ENCODE assay signal across 8 cellular contexts in genomic region chr6:32255212-32256153, GRCh38. TPM values are rescaled to one million over a fixed set of nuclear protein-coding genes. Genes with fewer than 3 reads are reported as not detected.
A peak's percentile ranks its signal among the peaks of the same experiment; 100 is the strongest.
DNase-seq lines count a peak whose midpoint lies in the region; ATAC-seq and TF ChIP-seq lines count a peak whose summit lies in the region.

No MANE protein-coding gene starts in this region.

- H3K4me3 ChIP-seq in CD4-positive, alpha-beta memory T cell (ENCODE audit: low read length in 2 of 2): peak overlapping the region in 1 of 2 donors; percentile 40
- H3K4me3 ChIP-seq in HCT116 (replicated peaks in 1 of 2; ENCODE audit: low read depth in 1 of 2, low read length in 2 of 2) (peak overlapping the region; percentile 33 to 58), thyroid gland (replicated peaks in 1 of 3) (peak overlapping the region in 1 of 3 donors; percentile 27)

- no peak overlapping the region for H3K27ac ChIP-seq in CD4-positive, alpha-beta memory T cell (ENCODE audit: low read depth, low read length)
- H3K27ac ChIP-seq in HCT116 (ENCODE audit: low read depth, low read length): peak overlapping the region; percentile 61
- peak overlapping the region; percentile 49 to 74 (median 56) for H3K27ac ChIP-seq in thyroid gland

- CTCF ChIA-PET in CD4-positive, alpha-beta memory T cell (lab: Charles Lee; ENCODE audit: partially characterized antibody): interaction anchor here (0.6 to 2.7 kb wide), 9 partner anchors 8 to 175 kb away, joined by 3 to 25 read pairs (median 4); partner anchors contain the start of gene ATF6B
- CTCF ChIA-PET in HCT116 (lab: Charles Lee): interaction anchor here (0.7 to 3.6 kb wide), 6 partner anchors 10 to 729 kb away, joined by 3 to 15 read pairs (median 6); no protein-coding TSS in a partner anchor

- POLR2A ChIA-PET in CD4-positive, alpha-beta memory T cell (lab: Charles Lee; ENCODE audit: partially characterized antibody): interaction anchor here (0.8 to 1.0 kb wide), 2 partner anchors 60 to 126 kb away, joined by 3 read pairs; partner anchors contain the start of gene FKBPL
- POLR2A ChIA-PET in HCT116 (lab: Charles Lee): interaction anchor here (0.5 to 1.1 kb wide), 3 partner anchors 60 to 544 kb away, joined by 3 read pairs; no protein-coding TSS in a partner anchor

- peak; percentile 34 to 68 (median 40) for DNase-seq in CD4-positive, alpha-beta memory T cell
- peak; percentile 84 for DNase-seq in HCT116 (ENCODE audit: low read depth, low spot score)
- DNase-seq in activated naive CD8-positive, alpha-beta T cell treated with anti-CD3 and anti-CD28 coated beads, Interleukin-2, amount 50 U/mL, for 16 hours (ENCODE audit: low read depth, low spot score): peak; percentile 31
- peak; percentile 80 for DNase-seq in cardiac septum (ENCODE audit: low spot score)
- peak; percentile 50 for DNase-seq in pons (ENCODE audit: low spot score)
- peak; percentile 64 to 70 for DNase-seq in thyroid gland
- no peak for DNase-seq in NCI-H1092 (lab: John Stamatoyannopoulos, UW)

- H3K4me1 Mint-ChIP-seq in CD4-positive, alpha-beta memory T cell: peaks cover 14 to 26% (median 18%) of the 10 kb centered on the region in 4 donors

- RAD21 ChIA-PET in HCT116 (lab: Charles Lee; ENCODE audit: low non-redundant PET in 1 of 2, low total read pairs in 2 of 2, uncharacterized antibody in 2 of 2, unreplicated experiment in 2 of 2): interaction anchor here in 1 of 2 experiments (0.6 kb wide), 1 partner anchor 10 kb away, joined by 4 read pairs; no protein-coding TSS in a partner anchor

- TF ChIP-seq RAD21 in HCT116 (IDR thresholded peaks at IDR 0.05; ENCODE audit: low read depth): peak; percentile 48

- H2AFZ ChIP-seq in HCT116 (ENCODE audit: low read depth, low read length, poor library complexity, severe bottlenecking): peak overlapping the region; percentile 90

- no peaks in the 10 kb centered on the region for H3K27me3 Mint-ChIP-seq in CD4-positive, alpha-beta memory T cell

- H3K27ac Mint-ChIP-seq in CD4-positive, alpha-beta memory T cell: peak overlapping the region in 4 of 7 donors; percentile 44 to 82 (median 60)

- H3K9me3 Mint-ChIP-seq in CD4-positive, alpha-beta memory T cell: peaks cover 0 to 4% (median 0%) of the 10 kb centered on the region in 8 donors

- H3K36me3 ChIP-seq in CD4-positive, alpha-beta memory T cell (ENCODE audit: insufficient read depth, low read length): no peaks in the 10 kb centered on the region
- H3K36me3 ChIP-seq in HCT116 (ENCODE audit: control insufficient read depth in 1 of 2, insufficient read depth in 2 of 2, low read length in 2 of 2): no peaks in the 10 kb centered on the region
- no peaks in the 10 kb centered on the region for H3K36me3 ChIP-seq in thyroid gland

- peak; percentile 95 for ATAC-seq in HCT116
- ATAC-seq in SK-N-SH treated with all-trans-retinoic acid at 6 μM for 48 hours: peak; percentile 99

- no peaks in the 10 kb centered on the region for H3K9me3 ChIP-seq in CD4-positive, alpha-beta memory T cell (ENCODE audit: control insufficient read depth in 1 of 2, low read length in 2 of 2)
- H3K9me3 ChIP-seq in HCT116 (ENCODE audit: control insufficient read depth in 1 of 2, insufficient read depth in 1 of 2, low read depth in 1 of 2, low read length in 2 of 2): no peaks in the 10 kb centered on the region
- H3K9me3 ChIP-seq in thyroid gland: no peaks in the 10 kb centered on the region

- H3K4me2 ChIP-seq in HCT116 (ENCODE audit: low read length): peak overlapping the region; percentile 85

- H3K36me3 Mint-ChIP-seq in CD4-positive, alpha-beta memory T cell: peaks cover 0 to 3% of the 10 kb centered on the region in 2 donors

- peak; percentile 39 for TF ChIP-seq POLR2A in HCT116 (IDR thresholded peaks at IDR 0.05; ENCODE audit: borderline replicate concordance, extremely low read depth, insufficient read depth, insufficient read length)
- TF ChIP-seq POLR2A in thyroid gland (IDR thresholded peaks at IDR 0.05): no peak

- H3K27me3 ChIP-seq in CD4-positive, alpha-beta memory T cell (ENCODE audit: insufficient read depth, low read length): no peaks in the 10 kb centered on the region
- H3K27me3 ChIP-seq in HCT116 (ENCODE audit: insufficient read depth, low read length) (no peaks in the 10 kb centered on the region), thyroid gland (no peaks in the 10 kb centered on the region)

- TF ChIP-seq CTCF in HCT116 (IDR thresholded peaks at IDR 0.05 in 2 of 3, conservative IDR thresholded peaks at IDR 0.05 in 1 of 3; ENCODE audit: borderline replicate concordance in 1 of 3, insufficient read depth in 1 of 3, low read depth in 2 of 3, low read length in 2 of 3): peak; percentile 36 to 63 (median 44); a peak in 5 of 6 replicates
- TF ChIP-seq CTCF in thyroid gland (IDR thresholded peaks at IDR 0.05): peak in 5 of 6 experiments; percentile 27 to 83 (median 52)

- peak overlapping the region; percentile 54 for H3K9ac ChIP-seq in HCT116 (ENCODE audit: low read length)

- no peaks in the 10 kb centered on the region for H3K9me2 ChIP-seq in HCT116 (ENCODE audit: insufficient read depth)

- no peaks in the 10 kb centered on the region for H3K79me2 ChIP-seq in HCT116 (ENCODE audit: insufficient read depth, low read length)

- peak overlapping the region; percentile 67 to 83 (median 74) for H3K4me3 Mint-ChIP-seq in CD4-positive, alpha-beta memory T cell

- WGBS in thyroid gland, 2 donors: 13 to 14% methylated on average over 30 of the region's 30 CpGs

- TSS peak; percentile 72 for BruUV-seq in HCT116 (replicated peaks; lab: Mats Ljungman, UMichigan)

- H4K20me1 ChIP-seq in HCT116 (ENCODE audit: insufficient read depth): no peaks in the 10 kb centered on the region

- peaks cover 15% of the 10 kb centered on the region for H3K4me1 ChIP-seq in CD4-positive, alpha-beta memory T cell (ENCODE audit: insufficient read depth, low read length)
- H3K4me1 ChIP-seq in HCT116 (ENCODE audit: control insufficient read depth in 1 of 2, insufficient read depth in 2 of 2, low read length in 2 of 2) (peaks cover 8 to 29% of the 10 kb centered on the region in 2 experiments; a peak in 3 of 4 replicates), thyroid gland (peaks cover 7 to 10% of the 10 kb centered on the region in 2 donors)

- intact Hi-C loops in CD4-positive, alpha-beta memory T cell (cut with micrococcal nuclease): no loop called here
- intact Hi-C loops in HCT116 (cut with micrococcal nuclease) (no loop called here), cardiac septum (cut with DNase I) (loop anchor here (1.0 to 5.0 kb wide), 2 partner anchors 10 to 58 kb away; no protein-coding TSS in a partner anchor), thyroid gland (cut with DNase I) (no loop called here)

TF ChIP-seq in HCT116, 20 proteins besides CTCF, POLR2A, EP300 and RAD21 (continues in another document):
- TF ChIP-seq POLR2AphosphoS5 (IDR thresholded peaks at IDR 0.05; ENCODE audit: low read depth, low read length): peak; percentile 41; the same call in 1 of the 2 replicates
- no peak for TF ChIP-seq ATF3 (IDR thresholded peaks at IDR 0.05)
- no peak for TF ChIP-seq SRF (IDR thresholded peaks at IDR 0.05; ENCODE audit: low read depth)
- peak; percentile 86 for TF ChIP-seq CEBPB (IDR thresholded peaks at IDR 0.05; ENCODE audit: low read depth)
- TF ChIP-seq, protein P1, sequence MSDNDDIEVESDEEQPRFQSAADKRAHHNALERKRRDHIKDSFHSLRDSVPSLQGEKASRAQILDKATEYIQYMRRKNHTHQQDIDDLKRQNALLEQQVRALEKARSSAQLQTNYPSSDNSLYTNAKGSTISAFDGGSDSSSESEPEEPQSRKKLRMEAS (IDR thresholded peaks at IDR 0.05): peak; percentile 68; the same call in 1 of the 2 replicates
- no peak for TF ChIP-seq EZH2 (IDR thresholded peaks at IDR 0.05)
- peak; percentile 16 for TF ChIP-seq YY1 (IDR thresholded peaks at IDR 0.05; ENCODE audit: extremely low read depth, insufficient replicate concordance, low read depth, low read length)
- TF ChIP-seq EZH2phosphoT487 (IDR thresholded peaks at IDR 0.05; ENCODE audit: borderline replicate concordance): no peak

TF ChIP-seq in SK-N-SH treated with all-trans-retinoic acid at 6 μM for 48 hours, 23 proteins besides CTCF, POLR2A, EP300 and RAD21:
- TF ChIP-seq TOX (CRISPR knock-in tag; IDR thresholded peaks at IDR 0.05; ENCODE audit: borderline replicate concordance): no peak
- no peak for TF ChIP-seq RARB (CRISPR knock-in tag; IDR thresholded peaks at IDR 0.05)
- no peak for TF ChIP-seq POU6F1 (CRISPR knock-in tag; IDR thresholded peaks at IDR 0.05; ENCODE audit: borderline replicate concordance, low read depth)
TF ChIP-seq in SK-N-SH treated with all-trans-retinoic acid at 6 μM for 48 hours: peak in this region for 0.

RNA-seq across cellular contexts. Expression of gene NOTCH4, which starts 31.6 kb away (rescaled TPM):
- total RNA-seq in CD4-positive, alpha-beta memory T cell: 1 to 10 TPM in 1 of 2 experiments, under 1 TPM in 1; 0.35 to 1.2 TPM
- polyA plus RNA-seq in CD4-positive, alpha-beta memory T cell: under 1 TPM in 1 of 2 donors, not detected in 1; 0.70 TPM
- total RNA-seq in HCT116 (2021; ENCODE audit: unreplicated experiment) (0.81 TPM), cardiac septum (31.2 TPM), thyroid gland (10 to 100 TPM; 11.0 to 37.9 (median 17.5) TPM)
- 0.32 and 0.51 TPM in 2 replicates for polyA plus RNA-seq in HCT116 (2012)
